10 cellular contexts compared by ENCODE assay signal in genomic region chr9:127520941-127521918, GRCh38.
DNase-seq lines count a peak whose midpoint lies in the region; ATAC-seq and TF ChIP-seq lines count a peak whose summit lies in the region.
"Had no signal": no experiment of that assay in that cellular context is flagged by ENCODE, and none has a peak within 500 bp of the region (broad histone marks: within the 10 kb centered on the region; RNA-seq: fewer than 3 reads in every experiment).

No MANE protein-coding gene starts in this region.

- intact Hi-C loops in ascending aorta (cut with DNase I) = no loop called here

- H3K4me1 Mint-ChIP-seq in progenitor cell of endocrine pancreas (ENCODE audit: low read depth) = no peaks in the 10 kb centered on the region
- peaks cover 3% of the 10 kb centered on the region for H3K4me1 Mint-ChIP-seq in activated CD4-positive, alpha-beta T cell treated with anti-CD3 and anti-CD28 coated beads, Interleukin-2, amount 10 ng/mL, durations not matched to agents 7 days and 5 days

- H3K36me3 ChIP-seq in ascending aorta (peaks cover 50 to 65% of the 10 kb centered on the region in 2 donors), right atrium auricular region (peaks cover 57% of the 10 kb centered on the region)

- TF ChIP-seq CTCF in ascending aorta (IDR thresholded peaks at IDR 0.05) (no peak), right atrium auricular region (IDR thresholded peaks at IDR 0.05) (no peak), progenitor cell of endocrine pancreas (IDR thresholded peaks at IDR 0.05; ENCODE audit: unreplicated experiment) (no peak)

- H3K9me3 ChIP-seq in ascending aorta = peaks cover 0 to 5% of the 10 kb centered on the region in 2 donors
- H3K9me3 ChIP-seq in right atrium auricular region = peaks cover 0 to 9% of the 10 kb centered on the region in 2 donors

- H3K4me1 ChIP-seq in ascending aorta (peaks cover 14 to 29% of the 10 kb centered on the region in 2 donors), right atrium auricular region (peaks cover 0 to 36% of the 10 kb centered on the region in 2 donors)

- no peak overlapping the region for H3K27ac Mint-ChIP-seq in progenitor cell of endocrine pancreas
- H3K27ac Mint-ChIP-seq in activated CD4-positive, alpha-beta T cell treated with anti-CD3 and anti-CD28 coated beads, Interleukin-2, amount 10 ng/mL, durations not matched to agents 7 days and 5 days = no peak overlapping the region
- H3K27ac Mint-ChIP-seq: activated CD4-positive, alpha-beta memory T cell treated with anti-CD3 and anti-CD28 coated beads for 36 hours; stimulated activated naive B cell treated with anti-CD40 and anti-IgM and Interleukin-4, amounts not matched to agents 10 μg/mL and 1 μg/mL and 100 μg/mL, for 72 hours had no signal

- H3K9me3 Mint-ChIP-seq in progenitor cell of endocrine pancreas (ENCODE audit: low read depth) = peaks cover 5% of the 10 kb centered on the region
- peaks cover 22% of the 10 kb centered on the region for H3K9me3 Mint-ChIP-seq in activated CD4-positive, alpha-beta T cell treated with anti-CD3 and anti-CD28 coated beads, Interleukin-2, amount 10 ng/mL, durations not matched to agents 7 days and 5 days

- H3K27ac ChIP-seq in ascending aorta = peak overlapping the region; percentile 82 to 84
- H3K27ac ChIP-seq in right atrium auricular region = peak overlapping the region; percentile 69 to 85

- peaks cover 49% of the 10 kb centered on the region for H3K36me3 Mint-ChIP-seq in progenitor cell of endocrine pancreas (ENCODE audit: insufficient read depth)
- H3K36me3 Mint-ChIP-seq in activated CD4-positive, alpha-beta T cell treated with anti-CD3 and anti-CD28 coated beads, Interleukin-2, amount 10 ng/mL, durations not matched to agents 7 days and 5 days (ENCODE audit: low read depth) = peaks cover 48% of the 10 kb centered on the region

- DNase-seq in ELF-1 (ENCODE audit: low read depth, low spot score) = peak; percentile 53
- DNase-seq in ascending aorta (ENCODE audit: low spot score in 2 of 2) = no peak
- peak; percentile 72 for DNase-seq in right atrium auricular region (ENCODE audit: low spot score)
- DNase-seq in renal cortical epithelial cell (ENCODE audit: low read depth) = peak; percentile 71
- no peak for DNase-seq in progenitor cell of endocrine pancreas (ENCODE audit: low spot score, unreplicated experiment)
- DNase-seq in activated naive CD4-positive, alpha-beta T cell treated with Interleukin-2 at 50 U/mL for 16 hours = no peak
- no peak for DNase-seq in activated CD4-positive, alpha-beta T cell treated with anti-CD3 and anti-CD28 coated beads, Interleukin-2, amount 10 ng/mL, durations not matched to agents 7 days and 5 days
- DNase-seq: activated CD4-positive, alpha-beta memory T cell treated with anti-CD3 and anti-CD28 coated beads for 36 hours; stimulated activated naive B cell treated with anti-CD40 and anti-IgM and Interleukin-4, amounts not matched to agents 10 μg/mL and 1 μg/mL and 100 μg/mL, for 72 hours had no signal

- H3K4me3 ChIP-seq in ascending aorta = no peak overlapping the region
- H3K4me3 ChIP-seq in right atrium auricular region = no peak overlapping the region

- H3K27me3 Mint-ChIP-seq in progenitor cell of endocrine pancreas = no peaks in the 10 kb centered on the region
- no peaks in the 10 kb centered on the region for H3K27me3 Mint-ChIP-seq in activated CD4-positive, alpha-beta T cell treated with anti-CD3 and anti-CD28 coated beads, Interleukin-2, amount 10 ng/mL, durations not matched to agents 7 days and 5 days
- H3K27me3 Mint-ChIP-seq: activated CD4-positive, alpha-beta memory T cell treated with anti-CD3 and anti-CD28 coated beads for 36 hours had no signal

- H3K4me3 Mint-ChIP-seq in progenitor cell of endocrine pancreas (ENCODE audit: low read depth) = no peak overlapping the region
- no peak overlapping the region for H3K4me3 Mint-ChIP-seq in activated CD4-positive, alpha-beta T cell treated with anti-CD3 and anti-CD28 coated beads, Interleukin-2, amount 10 ng/mL, durations not matched to agents 7 days and 5 days
- H3K4me3 Mint-ChIP-seq: activated CD4-positive, alpha-beta memory T cell treated with anti-CD3 and anti-CD28 coated beads for 36 hours; stimulated activated naive B cell treated with anti-CD40 and anti-IgM and Interleukin-4, amounts not matched to agents 10 μg/mL and 1 μg/mL and 100 μg/mL, for 72 hours had no signal

- no peaks in the 10 kb centered on the region for H3K27me3 ChIP-seq in ascending aorta
- H3K27me3 ChIP-seq in right atrium auricular region = no peaks in the 10 kb centered on the region

- ATAC-seq in GM21515 (IDR thresholded peaks at IDR 0.05; ENCODE audit: unreplicated experiment) = no peak
- ATAC-seq: stimulated activated naive B cell treated with anti-CD40 and anti-IgM and Interleukin-4, amounts not matched to agents 10 μg/mL and 1 μg/mL and 100 μg/mL, for 72 hours had no signal

- POLR2A ChIA-PET in activated CD4-positive, alpha-beta T cell treated with anti-CD3 and anti-CD28 coated beads, Interleukin-2, amount 10 ng/mL, durations not matched to agents 7 days and 5 days (lab: Charles Lee) = no interaction called here

- CTCF ChIA-PET in activated CD4-positive, alpha-beta T cell treated with anti-CD3 and anti-CD28 coated beads, Interleukin-2, amount 10 ng/mL, durations not matched to agents 7 days and 5 days (lab: Charles Lee) = interaction anchor here (0.9 to 1.5 kb wide), 3 partner anchors 38 to 212 kb away, joined by 3 to 4 read pairs (median 3); no protein-coding TSS in a partner anchor

Comparison
In these comparisons a context has a peak if more than half of its experiments do, and no peak if none do; other contexts are left out.
1. DNase-seq: peak in ELF-1 (single experiment), right atrium auricular region (single experiment) and renal cortical epithelial cell (single experiment); none in ascending aorta (0 of 2), progenitor cell of endocrine pancreas (single experiment), activated naive CD4-positive, alpha-beta T cell treated with Interleukin-2 at 50 U/mL for 16 hours (single experiment) and activated CD4-positive, alpha-beta T cell treated with anti-CD3 and anti-CD28 coated beads, Interleukin-2, amount 10 ng/mL, durations not matched to agents 7 days and 5 days (single experiment).